In the genomic region with DNA sequence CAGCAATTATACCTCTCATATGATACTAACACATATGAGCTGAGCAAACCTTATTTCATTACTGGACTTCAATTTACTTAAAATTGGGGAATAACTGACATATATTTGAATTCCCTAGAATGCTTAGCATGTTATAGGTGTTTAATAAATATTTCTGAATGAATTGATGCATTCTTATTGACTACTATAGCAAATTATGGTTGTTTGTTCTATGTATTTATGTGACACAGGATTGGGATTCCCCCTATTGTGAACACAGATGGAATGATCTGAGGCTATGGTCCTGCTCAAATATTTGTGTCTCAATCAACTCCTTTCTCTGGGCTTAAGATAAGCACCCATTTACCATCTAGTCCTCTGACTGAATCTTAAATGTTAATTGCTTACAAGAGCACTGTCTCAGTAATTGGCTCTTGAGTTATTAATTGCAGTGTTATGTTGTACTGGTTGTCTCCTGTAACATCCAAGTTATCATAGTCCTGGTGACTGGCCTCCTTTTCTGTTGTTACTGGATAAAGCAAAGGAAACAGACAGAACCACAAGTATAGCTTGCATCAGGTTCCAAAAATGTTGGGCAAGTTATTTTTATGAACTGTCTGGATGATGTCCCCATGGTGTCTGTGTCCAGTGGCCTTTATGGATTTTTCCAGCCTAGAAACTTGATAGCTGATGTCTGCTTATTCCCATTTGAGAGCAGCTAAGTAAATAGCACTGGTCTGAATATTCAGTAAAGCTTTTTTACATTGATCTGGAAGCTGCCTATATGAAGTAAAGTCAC, we compare ENCODE assay signal across 18 cellular contexts. TPM values are rescaled to one million over a fixed set of nuclear protein-coding genes. Genes with fewer than 3 reads are reported as not detected.
DNase-seq lines count a peak whose midpoint lies in the region; ATAC-seq and TF ChIP-seq lines count a peak whose summit lies in the region.
"Had no signal": no experiment of that assay in that cellular context is flagged by ENCODE, and none has a peak within 500 bp of the region (broad histone marks: within the 10 kb centered on the region; RNA-seq: fewer than 3 reads in every experiment).

No MANE protein-coding gene starts in this region.

- H3K9me3 Mint-ChIP-seq in CD4-positive, alpha-beta T cell = no peaks in the 10 kb centered on the region
- H3K9me3 Mint-ChIP-seq in endodermal cell (no peaks in the 10 kb centered on the region), nephron progenitor cell (no peaks in the 10 kb centered on the region)
- no peaks in the 10 kb centered on the region for H3K9me3 Mint-ChIP-seq in activated T-helper 2 cell treated with anti-CD3 and anti-CD28 coated beads, Interferon-gamma antibody, Interleukin-2, Interleukin-4, amounts not matched to agents 10 μg/mL and 5 μg/mL and 100 μg/mL, durations not matched to agents 14 hours and 24 hours and 36 hours

- H3K9me3 ChIP-seq in CD4-positive, alpha-beta T cell (ENCODE audit: control insufficient read depth, low read length) = no peaks in the 10 kb centered on the region
- H3K9me3 ChIP-seq in HEK293 (ENCODE audit: control insufficient read depth, insufficient read depth, low read depth, low read length) (no peaks in the 10 kb centered on the region), endodermal cell (ENCODE audit: control insufficient read depth, low read length) (no peaks in the 10 kb centered on the region)
- H3K9me3 ChIP-seq: body of pancreas, pancreas had no signal

- H3K4me1 Mint-ChIP-seq in CD4-positive, alpha-beta T cell (ENCODE audit: low read depth) = peaks cover 24% of the 10 kb centered on the region
- H3K4me1 Mint-ChIP-seq in endodermal cell = peaks cover 25% of the 10 kb centered on the region
- H3K4me1 Mint-ChIP-seq in nephron progenitor cell = peaks cover 38% of the 10 kb centered on the region
- peaks cover 17% of the 10 kb centered on the region for H3K4me1 Mint-ChIP-seq in activated T-helper 2 cell treated with anti-CD3 and anti-CD28 coated beads, Interferon-gamma antibody, Interleukin-2, Interleukin-4, amounts not matched to agents 10 μg/mL and 5 μg/mL and 100 μg/mL, durations not matched to agents 14 hours and 24 hours and 36 hours (ENCODE audit: low read depth)

- intact Hi-C loops in CD4-positive, alpha-beta T cell (cut with DNase I, micrococcal nuclease) = no loop called here
- intact Hi-C loops in activated T-helper 2 cell treated with anti-CD3 and anti-CD28 coated beads, Interferon-gamma antibody, Interleukin-2, Interleukin-4, amounts not matched to agents 10 μg/mL and 5 μg/mL and 100 μg/mL, durations not matched to agents 14 hours and 24 hours and 36 hours (cut with micrococcal nuclease) = no loop called here

- H3K36me3 Mint-ChIP-seq in CD4-positive, alpha-beta T cell (ENCODE audit: low read depth) = no peaks in the 10 kb centered on the region
- H3K36me3 Mint-ChIP-seq in endodermal cell (ENCODE audit: low read depth) = no peaks in the 10 kb centered on the region
- H3K36me3 Mint-ChIP-seq in nephron progenitor cell (ENCODE audit: low read depth) = no peaks in the 10 kb centered on the region
- H3K36me3 Mint-ChIP-seq in activated T-helper 2 cell treated with anti-CD3 and anti-CD28 coated beads, Interferon-gamma antibody, Interleukin-2, Interleukin-4, amounts not matched to agents 10 μg/mL and 5 μg/mL and 100 μg/mL, durations not matched to agents 14 hours and 24 hours and 36 hours (ENCODE audit: low read depth) = no peaks in the 10 kb centered on the region

- CTCF ChIA-PET in CD4-positive, alpha-beta T cell (lab: Charles Lee) = no interaction called here
- CTCF ChIA-PET in HEK293 (lab: Yijun Ruan, JAX) = interaction anchor here (0.7 to 1.3 kb wide), 3 partner anchors 46 to 59 kb away, joined by 3 to 8 read pairs (median 6); no protein-coding TSS in a partner anchor

- no peak overlapping the region for H3K9ac ChIP-seq in endodermal cell (ENCODE audit: extremely low read depth, low read length, poor library complexity, severe bottlenecking)

- peaks cover 44% of the 10 kb centered on the region for H3K27me3 ChIP-seq in CD4-positive, alpha-beta T cell (ENCODE audit: control insufficient read depth, insufficient read depth, low read length)
- no peaks in the 10 kb centered on the region for H3K27me3 ChIP-seq in endodermal cell (ENCODE audit: control insufficient read depth, insufficient read depth, low read length, poor library complexity, severe bottlenecking)
- H3K27me3 ChIP-seq: body of pancreas, pancreas had no signal

- no peak overlapping the region for H3K4me3 ChIP-seq in HEK293 (ENCODE audit: low read depth, low read length)
- peak overlapping the region; percentile 34 for H3K4me3 ChIP-seq in endodermal cell (ENCODE audit: low read length)
- H3K4me3 ChIP-seq: body of pancreas, GM12878, pancreas had no signal

- H3K27ac ChIP-seq in CD4-positive, alpha-beta T cell (ENCODE audit: low read depth, low read length) = no peak overlapping the region
- H3K27ac ChIP-seq in HEK293 (ENCODE audit: extremely low read depth, low read depth, low read length) (no peak overlapping the region), endodermal cell (ENCODE audit: low read depth, low read length) (no peak overlapping the region)
- H3K27ac ChIP-seq: body of pancreas, C4-2B, pancreas had no signal

- no peak for ATAC-seq in CD4-positive, alpha-beta T cell (ENCODE audit: poor library complexity)
- ATAC-seq: body of pancreas, GM12878, pancreas had no signal

- H3K27me3 Mint-ChIP-seq in CD4-positive, alpha-beta T cell = peaks cover 40% of the 10 kb centered on the region
- H3K27me3 Mint-ChIP-seq in endodermal cell (ENCODE audit: insufficient read depth) = peaks cover 4% of the 10 kb centered on the region
- H3K27me3 Mint-ChIP-seq in nephron progenitor cell (ENCODE audit: low read depth, poor library complexity) = peaks cover 11% of the 10 kb centered on the region
- H3K27me3 Mint-ChIP-seq in activated T-helper 2 cell treated with anti-CD3 and anti-CD28 coated beads, Interferon-gamma antibody, Interleukin-2, Interleukin-4, amounts not matched to agents 10 μg/mL and 5 μg/mL and 100 μg/mL, durations not matched to agents 14 hours and 24 hours and 36 hours (ENCODE audit: low read depth) = peaks cover 51% of the 10 kb centered on the region

- H3K36me3 ChIP-seq in HEK293 (ENCODE audit: control insufficient read depth in 2 of 2, insufficient read depth in 1 of 2, low read length in 2 of 2) (no peaks in the 10 kb centered on the region), endodermal cell (ENCODE audit: control insufficient read depth, insufficient read depth, low read length) (no peaks in the 10 kb centered on the region)
- H3K36me3 ChIP-seq: pancreas had no signal

- no peak for DNase-seq in CD4-positive, alpha-beta T cell
- DNase-seq in endodermal cell = no peak
- no peak for DNase-seq in nephron progenitor cell
- no peak for DNase-seq in COR-L47 (lab: John Stamatoyannopoulos, UW)
- DNase-seq in NCI-H446 (lab: John Stamatoyannopoulos, UW) = no peak
- no peak for DNase-seq in activated T-helper 2 cell treated with anti-CD3 and anti-CD28 coated beads, Interferon-gamma antibody, Interleukin-2, Interleukin-4, amounts not matched to agents 10 μg/mL and 5 μg/mL and 100 μg/mL, durations not matched to agents 14 hours and 24 hours and 36 hours (ENCODE audit: low spot score)
- DNase-seq in NCI-H1436 treated with DMSO at 0.1 percent for 48 hours (lab: John Stamatoyannopoulos, UW) = no peak
- DNase-seq: activated CD4-positive, alpha-beta T cell treated with anti-CD3 and anti-CD28 coated beads for 1 hour; activated CD8-positive, alpha-beta memory T cell treated with anti-CD3 and anti-CD28 coated beads, Interleukin-2, amount 50 U/mL, for 4 hours; activated naive CD4-positive, alpha-beta T cell; body of pancreas; NCI-H1930; pancreas; SHP77 treated with DMSO at 0.1 percent for 48 hours; stimulated activated CD4-positive, alpha-beta T cell treated with anti-CD3 and anti-CD28 coated beads, Interleukin-15, amount 100 ng/mL, for 24 hours had no signal

- TF ChIP-seq CTCF in CD4-positive, alpha-beta T cell (IDR thresholded peaks at IDR 0.05) = no peak
- TF ChIP-seq CTCF in HEK293 (tag by site-specific recombination; IDR thresholded peaks at IDR 0.05) (no peak), endodermal cell (conservative IDR thresholded peaks at IDR 0.05) (no peak), nephron progenitor cell (IDR thresholded peaks at IDR 0.05) (no peak)

- H3K4me1 ChIP-seq in HEK293 (ENCODE audit: control insufficient read depth, insufficient read depth, low read length) (peaks cover 50% of the 10 kb centered on the region), endodermal cell (ENCODE audit: control insufficient read depth, insufficient read depth, low read length) (peaks cover 2% of the 10 kb centered on the region)

- no peak overlapping the region for H3K27ac Mint-ChIP-seq in CD4-positive, alpha-beta T cell
- no peak overlapping the region for H3K27ac Mint-ChIP-seq in endodermal cell
- no peak overlapping the region for H3K27ac Mint-ChIP-seq in nephron progenitor cell
- H3K27ac Mint-ChIP-seq in activated T-helper 2 cell treated with anti-CD3 and anti-CD28 coated beads, Interferon-gamma antibody, Interleukin-2, Interleukin-4, amounts not matched to agents 10 μg/mL and 5 μg/mL and 100 μg/mL, durations not matched to agents 14 hours and 24 hours and 36 hours = no peak overlapping the region

- POLR2A ChIA-PET in CD4-positive, alpha-beta T cell (lab: Charles Lee) = no interaction called here
- POLR2A ChIA-PET in HEK293 (lab: Yijun Ruan, JAX) = no interaction called here

- H3K4me3 Mint-ChIP-seq in CD4-positive, alpha-beta T cell = peak overlapping the region; percentile 23
- no peak overlapping the region for H3K4me3 Mint-ChIP-seq in endodermal cell
- H3K4me3 Mint-ChIP-seq in nephron progenitor cell = peak overlapping the region; percentile 85
- no peak overlapping the region for H3K4me3 Mint-ChIP-seq in activated T-helper 2 cell treated with anti-CD3 and anti-CD28 coated beads, Interferon-gamma antibody, Interleukin-2, Interleukin-4, amounts not matched to agents 10 μg/mL and 5 μg/mL and 100 μg/mL, durations not matched to agents 14 hours and 24 hours and 36 hours (ENCODE audit: low read depth)

TF ChIP-seq in HEK293, 187 proteins besides CTCF, POLR2A, EP300 and RAD21 (continues in another document):
- TF ChIP-seq GLIS1 (tag by site-specific recombination; IDR thresholded peaks at IDR 0.05) (no peak), BCL11A (tag by site-specific recombination; IDR thresholded peaks at IDR 0.05; ENCODE audit: low read depth) (no peak)

RNA-seq across cellular contexts. Expression of a gene that starts 2.3 kb away (rescaled TPM):
- total RNA-seq in CD4-positive, alpha-beta T cell = 1 to 10 TPM; 1.1 to 1.5 TPM
- total RNA-seq in endodermal cell = 10 to 100 TPM; 49.7 to 67.1 TPM
- polyA plus RNA-seq in endodermal cell (2013, experiment 1 of 2) = 40.9 TPM
- 41.7 TPM for polyA plus RNA-seq in endodermal cell (2013, experiment 2 of 2)
- total RNA-seq in activated T-helper 2 cell treated with anti-CD3 and anti-CD28 coated beads, Interferon-gamma antibody, Interleukin-2, Interleukin-4, amounts not matched to agents 10 μg/mL and 5 μg/mL and 100 μg/mL, durations not matched to agents 14 hours and 24 hours and 36 hours = 1.1 and 1.3 TPM in 2 replicates

Comparison
In these comparisons a context has a peak if more than half of its experiments do, and no peak if none do; other contexts are left out.
1. H3K4me3 Mint-ChIP-seq: peak in CD4-positive, alpha-beta T cell (single experiment) and nephron progenitor cell (single experiment); none in endodermal cell (single experiment) and activated T-helper 2 cell treated with anti-CD3 and anti-CD28 coated beads, Interferon-gamma antibody, Interleukin-2, Interleukin-4, amounts not matched to agents 10 μg/mL and 5 μg/mL and 100 μg/mL, durations not matched to agents 14 hours and 24 hours and 36 hours (single experiment).
2. RNA of a gene that starts 2.3 kb away (total RNA-seq): 49.7 to 67.1 TPM in endodermal cell; 1.1 to 1.5 TPM in CD4-positive, alpha-beta T cell and 1.1 to 1.3 TPM in activated T-helper 2 cell treated with anti-CD3 and anti-CD28 coated beads, Interferon-gamma antibody, Interleukin-2, Interleukin-4, amounts not matched to agents 10 μg/mL and 5 μg/mL and 100 μg/mL, durations not matched to agents 14 hours and 24 hours and 36 hours; every median in the first group is over 10 times any median in the second.